In genomic region chr3:124084398-124084881, GRCh38 we compare ENCODE assay signal across 17 cellular contexts. TPM values are rescaled to one million over a fixed set of nuclear protein-coding genes. Genes with fewer than 3 reads are reported as not detected.
A peak's percentile ranks its signal among the peaks of the same experiment; 100 is the strongest.
DNase-seq lines count a peak whose midpoint lies in the region; ATAC-seq and TF ChIP-seq lines count a peak whose summit lies in the region.
"Had no signal": no experiment of that assay in that cellular context is flagged by ENCODE, and none has a peak within 500 bp of the region (broad histone marks: within the 10 kb centered on the region; RNA-seq: fewer than 3 reads in every experiment).

No MANE protein-coding gene starts in this region.

- H3K9me3 ChIP-seq in ascending aorta: no peaks in the 10 kb centered on the region
- H3K9me3 ChIP-seq in hepatocyte (ENCODE audit: low read depth): no peaks in the 10 kb centered on the region
- H3K9me3 ChIP-seq: esophagus muscularis mucosa, testis had no signal

- H3K36me3 ChIP-seq in ascending aorta: no peaks in the 10 kb centered on the region
- no peaks in the 10 kb centered on the region for H3K36me3 ChIP-seq in hepatocyte (replicated peaks; ENCODE audit: insufficient read depth, low read depth)
- H3K36me3 ChIP-seq: esophagus muscularis mucosa had no signal

- no peak overlapping the region for H3K4me2 ChIP-seq in hepatocyte

- no peaks in the 10 kb centered on the region for H3K27me3 ChIP-seq in ascending aorta
- H3K27me3 ChIP-seq in hepatocyte: peaks cover 3% of the 10 kb centered on the region
- H3K27me3 ChIP-seq: BE2C, esophagus muscularis mucosa, testis had no signal

- ATAC-seq in HG03342 (IDR thresholded peaks at IDR 0.05; ENCODE audit: unreplicated experiment): no peak

- H3K4me1 ChIP-seq in ascending aorta (peaks cover 9 to 46% of the 10 kb centered on the region in 2 donors), hepatocyte (ENCODE audit: insufficient read depth) (peaks cover 4% of the 10 kb centered on the region)

- peak; percentile 96 for DNase-seq in AG10803 (ENCODE audit: low read depth)
- peak; percentile 21 for DNase-seq in GM03348 (ENCODE audit: low spot score)
- DNase-seq in ascending aorta (ENCODE audit: low spot score in 2 of 2): no peak
- DNase-seq in hepatocyte (ENCODE audit: low spot score): peak; percentile 28
- no peak for DNase-seq in NCI-H1092 (lab: John Stamatoyannopoulos, UW)
- no peak for DNase-seq in NK-92 treated with Interleukin-12 subunit alpha and Interleukin-12 subunit beta, amount 100 ng/mL, for 24 hours (lab: John Stamatoyannopoulos, UW)
- no peak for DNase-seq in activated naive CD4-positive, alpha-beta T cell treated with anti-CD3 and anti-CD28 coated beads, Interleukin-2, amount 50 U/mL, for 16 hours
- DNase-seq: activated CD8-positive, alpha-beta memory T cell treated with anti-CD3 and anti-CD28 coated beads, Interleukin-2, amount 50 U/mL, for 4 hours; activated gamma-delta T cell treated with Interleukin-2 at 50 U/mL for 16 hours; cortex of kidney; occipital lobe; stimulated activated CD4-positive, alpha-beta T cell treated with anti-CD3 and anti-CD28 coated beads, Interleukin-4, amount 100 ng/mL, for 4 hours; T-helper 9 cell; testis had no signal

- H3K4me3 ChIP-seq in AG10803 (ENCODE audit: low read length): no peak overlapping the region
- H3K4me3 ChIP-seq in ascending aorta: no peak overlapping the region
- no peak overlapping the region for H3K4me3 ChIP-seq in hepatocyte
- H3K4me3 ChIP-seq: esophagus muscularis mucosa, testis had no signal

- 63% methylated on average over 2 of the region's 2 CpGs for WGBS in hepatocyte (ENCODE audit: low lambda C conversion rate, missing lambda C conversion rate)

- no peak overlapping the region for H2AFZ ChIP-seq in hepatocyte

- no peaks in the 10 kb centered on the region for H3K79me2 ChIP-seq in hepatocyte

- H4K20me1 ChIP-seq in hepatocyte (ENCODE audit: insufficient read depth, poor library complexity, severe bottlenecking): no peaks in the 10 kb centered on the region

- no peaks in the 10 kb centered on the region for H3K9me2 ChIP-seq in hepatocyte (replicated peaks; ENCODE audit: insufficient read depth)

- TF ChIP-seq CTCF in AG10803 (conservative IDR thresholded peaks at IDR 0.05; ENCODE audit: low read length): no peak
- TF ChIP-seq CTCF in ascending aorta (IDR thresholded peaks at IDR 0.05): no peak
- no peak for TF ChIP-seq CTCF in hepatocyte (IDR thresholded peaks at IDR 0.05; ENCODE audit: poor library complexity)

- intact Hi-C loops in ascending aorta (cut with DNase I): loop anchor here (5.0 kb wide), 1 partner anchor 198 kb away; no protein-coding TSS in a partner anchor

- H3K27ac ChIP-seq in ascending aorta (peak overlapping the region; percentile 41 to 80), hepatocyte (no peak overlapping the region)

RNA-seq across cellular contexts. Expression of gene KALRN, which starts 51.3 kb away (rescaled TPM):
- total RNA-seq in ascending aorta: 292 TPM
- total RNA-seq in hepatocyte: 29.3 and 42.2 TPM in 2 replicates
- polyA plus RNA-seq in hepatocyte: 22.9 and 26.0 TPM in 2 replicates

Comparison
In these comparisons a context has a peak if more than half of its experiments do, and no peak if none do; other contexts are left out.
1. DNase-seq: peak in AG10803 (single experiment), GM03348 (single experiment) and hepatocyte (single experiment); none in ascending aorta (0 of 2), NCI-H1092 (single experiment), NK-92 treated with Interleukin-12 subunit alpha and Interleukin-12 subunit beta, amount 100 ng/mL, for 24 hours (single experiment) and activated naive CD4-positive, alpha-beta T cell treated with anti-CD3 and anti-CD28 coated beads, Interleukin-2, amount 50 U/mL, for 16 hours (single experiment).